In the genomic region with DNA sequence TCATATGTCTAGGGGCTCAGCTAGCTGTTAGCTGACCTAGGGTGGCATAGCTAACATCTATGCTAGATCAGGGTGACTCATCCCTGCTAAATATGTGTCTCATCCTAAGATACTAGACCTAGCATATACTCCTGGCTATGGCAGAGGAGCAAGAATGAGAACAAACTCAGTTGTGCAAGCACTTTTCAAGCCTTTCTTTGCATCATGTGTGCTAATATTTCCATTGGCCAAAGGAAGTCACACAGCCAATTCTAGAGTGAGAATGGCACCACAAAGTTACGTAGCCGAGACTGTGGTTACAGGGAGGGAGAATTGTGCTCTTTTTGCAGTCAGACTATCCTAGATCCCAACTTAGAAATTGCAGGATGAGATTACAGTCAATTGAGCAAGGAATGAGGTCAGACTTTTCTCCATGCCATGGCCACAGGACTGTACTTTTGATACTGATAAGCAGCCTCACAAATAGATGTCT, we compare ENCODE assay signal across 2 cellular contexts.
TF ChIP-seq lines count a peak whose summit lies in the region.

No MANE protein-coding gene starts in this region.

TF ChIP-seq in SK-N-SH, 30 proteins besides CTCF, POLR2A, EP300 and RAD21:
- TF ChIP-seq FOSL2 (IDR thresholded peaks at IDR 0.05; ENCODE audit: borderline replicate concordance, low read depth) (peak; percentile 86), TCF12 (IDR thresholded peaks at IDR 0.05) (0 out of 2 replicates have a peak, but pooled peaks have one; percentile 9), RFX5 (IDR thresholded peaks at IDR 0.05; ENCODE audit: low read length) (no peak), RXRA (IDR thresholded peaks at IDR 0.05; ENCODE audit: borderline replicate concordance, low read depth) (peak; percentile 8; the same call in 1 of the 2 replicates), YY1 (IDR thresholded peaks at IDR 0.05; ENCODE audit: low read depth) (no peak), JUND (IDR thresholded peaks at IDR 0.05) (peak; percentile 75)

TF ChIP-seq in HepG2, 621 proteins besides CTCF, POLR2A, EP300 and RAD21:
- TF ChIP-seq, protein P1, sequence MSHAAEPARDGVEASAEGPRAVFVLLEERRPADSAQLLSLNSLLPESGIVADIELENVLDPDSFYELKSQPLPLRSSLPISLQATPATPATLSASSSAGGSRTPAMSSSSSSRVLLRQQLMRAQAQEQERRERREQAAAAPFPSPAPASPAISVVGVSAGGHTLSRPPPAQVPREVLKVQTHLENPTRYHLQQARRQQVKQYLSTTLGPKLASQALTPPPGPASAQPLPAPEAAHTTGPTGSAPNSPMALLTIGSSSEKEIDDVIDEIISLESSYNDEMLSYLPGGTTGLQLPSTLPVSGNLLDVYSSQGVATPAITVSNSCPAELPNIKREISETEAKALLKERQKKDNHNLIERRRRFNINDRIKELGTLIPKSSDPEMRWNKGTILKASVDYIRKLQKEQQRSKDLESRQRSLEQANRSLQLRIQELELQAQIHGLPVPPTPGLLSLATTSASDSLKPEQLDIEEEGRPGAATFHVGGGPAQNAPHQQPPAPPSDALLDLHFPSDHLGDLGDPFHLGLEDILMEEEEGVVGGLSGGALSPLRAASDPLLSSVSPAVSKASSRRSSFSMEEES (CRISPR knock-in tag; IDR thresholded peaks at IDR 0.05): no peak
- TF ChIP-seq, protein P2, sequence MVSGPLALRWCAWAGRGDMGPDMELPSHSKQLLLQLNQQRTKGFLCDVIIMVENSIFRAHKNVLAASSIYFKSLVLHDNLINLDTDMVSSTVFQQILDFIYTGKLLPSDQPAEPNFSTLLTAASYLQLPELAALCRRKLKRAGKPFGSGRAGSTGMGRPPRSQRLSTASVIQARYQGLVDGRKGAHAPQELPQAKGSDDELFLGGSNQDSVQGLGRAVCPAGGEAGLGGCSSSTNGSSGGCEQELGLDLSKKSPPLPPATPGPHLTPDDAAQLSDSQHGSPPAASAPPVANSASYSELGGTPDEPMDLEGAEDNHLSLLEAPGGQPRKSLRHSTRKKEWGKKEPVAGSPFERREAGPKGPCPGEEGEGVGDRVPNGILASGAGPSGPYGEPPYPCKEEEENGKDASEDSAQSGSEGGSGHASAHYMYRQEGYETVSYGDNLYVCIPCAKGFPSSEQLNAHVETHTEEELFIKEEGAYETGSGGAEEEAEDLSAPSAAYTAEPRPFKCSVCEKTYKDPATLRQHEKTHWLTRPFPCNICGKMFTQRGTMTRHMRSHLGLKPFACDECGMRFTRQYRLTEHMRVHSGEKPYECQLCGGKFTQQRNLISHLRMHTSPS (CRISPR knock-in tag; IDR thresholded peaks at IDR 0.05; ENCODE audit: low read depth): no peak
- TF ChIP-seq PAX8 (CRISPR knock-in tag; IDR thresholded peaks at IDR 0.05; ENCODE audit: borderline replicate concordance): no peak
- no peak for TF ChIP-seq PHB2 (IDR thresholded peaks at IDR 0.05; ENCODE audit: partially characterized antibody)
- no peak for TF ChIP-seq SRSF4 (IDR thresholded peaks at IDR 0.05; ENCODE audit: low read depth, low read length, poor library complexity, severe bottlenecking)
- no peak for TF ChIP-seq GABPB1 (CRISPR knock-in tag; IDR thresholded peaks at IDR 0.05)
- TF ChIP-seq NFKB2 (CRISPR knock-in tag; IDR thresholded peaks at IDR 0.05; ENCODE audit: borderline replicate concordance): no peak
- TF ChIP-seq, protein P3, sequence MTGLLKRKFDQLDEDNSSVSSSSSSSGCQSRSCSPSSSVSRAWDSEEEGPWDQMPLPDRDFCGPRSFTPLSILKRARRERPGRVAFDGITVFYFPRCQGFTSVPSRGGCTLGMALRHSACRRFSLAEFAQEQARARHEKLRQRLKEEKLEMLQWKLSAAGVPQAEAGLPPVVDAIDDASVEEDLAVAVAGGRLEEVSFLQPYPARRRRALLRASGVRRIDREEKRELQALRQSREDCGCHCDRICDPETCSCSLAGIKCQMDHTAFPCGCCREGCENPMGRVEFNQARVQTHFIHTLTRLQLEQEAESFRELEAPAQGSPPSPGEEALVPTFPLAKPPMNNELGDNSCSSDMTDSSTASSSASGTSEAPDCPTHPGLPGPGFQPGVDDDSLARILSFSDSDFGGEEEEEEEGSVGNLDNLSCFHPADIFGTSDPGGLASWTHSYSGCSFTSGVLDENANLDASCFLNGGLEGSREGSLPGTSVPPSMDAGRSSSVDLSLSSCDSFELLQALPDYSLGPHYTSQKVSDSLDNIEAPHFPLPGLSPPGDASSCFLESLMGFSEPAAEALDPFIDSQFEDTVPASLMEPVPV (CRISPR knock-in tag; IDR thresholded peaks at IDR 0.05): no peak
- no peak for TF ChIP-seq ZNF510 (CRISPR knock-in tag; IDR thresholded peaks at IDR 0.05; ENCODE audit: low read depth)
TF ChIP-seq in HepG2: peak in this region for 0.
